Comparison of ENCODE assay signal across 16 cellular contexts in genomic region chr1:221574529-221574928, GRCh38.
"Had no signal": no experiment of that assay in that cellular context is flagged by ENCODE, and none has a peak within 500 bp of the region (broad histone marks: within the 10 kb centered on the region; RNA-seq: fewer than 3 reads in every experiment).

No MANE protein-coding gene starts in this region.

- ATAC-seq: esophagus mucosa, mucosa of descending colon had no signal

- H3K27ac ChIP-seq: tibial artery had no signal

- H3K27me3 Mint-ChIP-seq: progenitor cell of endocrine pancreas had no signal

- H3K27me3 ChIP-seq: tibial artery had no signal

- H3K36me3 ChIP-seq: tibial artery had no signal

- H3K4me3 ChIP-seq: mucosa of descending colon, tibial artery had no signal

- H3K9me3 ChIP-seq: mucosa of descending colon, tibial artery had no signal

- H3K4me3 Mint-ChIP-seq: activated naive CD8-positive, alpha-beta T cell; activated T-helper 1 cell treated with anti-CD3 and anti-CD28 coated beads, Interleukin-12 subunit alpha, Interleukin-12 subunit beta, Interleukin-2, Interleukin-4 antibody, amounts not matched to agents 30 ng/mL and 10 ng/mL and 1 ng/mL, durations not matched to agents 14 hours and 24 hours and 36 hours; naive B cell; neural crest cell had no signal

- H3K27ac Mint-ChIP-seq: activated naive CD8-positive, alpha-beta T cell; activated T-helper 1 cell treated with anti-CD3 and anti-CD28 coated beads, Interleukin-12 subunit alpha, Interleukin-12 subunit beta, Interleukin-2, Interleukin-4 antibody, amounts not matched to agents 30 ng/mL and 10 ng/mL and 1 ng/mL, durations not matched to agents 14 hours and 24 hours and 36 hours; naive B cell; progenitor cell of endocrine pancreas had no signal

- H3K4me1 Mint-ChIP-seq: naive B cell, neural crest cell had no signal

- DNase-seq: activated CD4-positive, alpha-beta T cell treated with anti-CD3 and anti-CD28 coated beads, Interleukin-2, amount 50 U/mL, for 4 hours; activated T-cell treated with anti-CD3 and anti-CD28 coated beads for 4 hours; amygdala; cortex of kidney; islet precursor cell; mucosa of descending colon; naive B cell; stimulated activated CD4-positive, alpha-beta T cell treated with anti-CD3 and anti-CD28 coated beads, Interleukin-2, amount 100 ng/mL, for 24 hours; stimulated activated naive CD4-positive, alpha-beta T cell treated with Interleukin-2 at 50 U/mL for 16 hours; substantia nigra; tibial artery had no signal

- H3K4me1 ChIP-seq: tibial artery had no signal
